8 cellular contexts compared by ENCODE assay signal in the genomic region with DNA sequence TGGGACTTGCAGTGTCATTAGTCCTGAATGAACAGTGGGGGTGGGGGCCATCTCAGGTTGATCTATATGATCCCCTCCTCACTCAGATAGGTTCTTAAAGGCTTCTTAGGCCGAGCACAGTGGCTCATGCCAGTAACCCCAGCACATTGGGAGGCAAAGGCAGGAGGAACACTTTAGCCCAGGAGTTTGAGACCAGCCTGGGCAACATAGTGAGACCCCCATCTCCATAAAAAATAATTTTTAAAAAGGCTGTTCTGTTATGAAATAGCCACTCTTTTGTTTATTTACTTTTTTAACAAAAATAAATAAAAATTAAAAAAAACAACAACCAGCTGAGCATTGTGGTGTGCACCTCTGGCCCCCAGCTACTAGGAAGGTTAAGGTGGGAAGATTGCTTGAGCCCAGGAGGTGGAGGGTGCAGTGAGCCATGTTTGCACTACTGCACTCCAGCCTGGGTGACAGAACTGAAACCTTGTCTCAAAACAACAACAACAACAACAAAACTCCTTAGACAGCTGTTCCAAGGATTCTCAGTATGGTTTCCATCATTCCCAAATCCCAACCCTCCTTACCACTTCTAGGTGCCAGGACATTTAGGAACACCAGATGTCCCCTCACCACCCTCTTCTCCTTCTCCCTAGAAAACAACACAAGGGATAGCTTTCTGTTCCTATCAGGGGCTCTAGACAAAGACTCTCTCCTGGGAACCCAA. TPM values are rescaled to one million over a fixed set of nuclear protein-coding genes. Genes with fewer than 3 reads are reported as not detected.
DNase-seq lines count a peak whose midpoint lies in the region; ATAC-seq and TF ChIP-seq lines count a peak whose summit lies in the region.

No MANE protein-coding gene starts in this region.

- peaks cover 31% of the 10 kb centered on the region for H3K4me1 Mint-ChIP-seq in endothelial cell (ENCODE audit: unreplicated experiment)
- peaks cover 32% of the 10 kb centered on the region for H3K4me1 Mint-ChIP-seq in progenitor cell of endocrine pancreas (ENCODE audit: low read depth)

- TF ChIP-seq CTCF in endothelial cell (IDR thresholded peaks at IDR 0.05; ENCODE audit: unreplicated experiment) = no peak
- no peak for TF ChIP-seq CTCF in progenitor cell of endocrine pancreas (IDR thresholded peaks at IDR 0.05; ENCODE audit: unreplicated experiment)

- DNase-seq in DMS 273 (lab: John Stamatoyannopoulos, UW; ENCODE audit: unreplicated experiment) (peak; percentile 65), OCI-M1 (lab: John Stamatoyannopoulos, UW) (peak; percentile 44), endothelial cell (ENCODE audit: low spot score) (no peak), progenitor cell of endocrine pancreas (ENCODE audit: low spot score, unreplicated experiment) (no peak), SHP77 treated with DMSO at 0.1 percent for 48 hours (lab: John Stamatoyannopoulos, UW) (no peak)
- no peak for DNase-seq in stimulated activated naive CD4-positive, alpha-beta T cell (lab: John Stamatoyannopoulos, UW)

- H3K4me3 Mint-ChIP-seq in endothelial cell (ENCODE audit: unreplicated experiment) (no peak overlapping the region), progenitor cell of endocrine pancreas (ENCODE audit: low read depth) (no peak overlapping the region)

- peaks cover 11% of the 10 kb centered on the region for H3K36me3 Mint-ChIP-seq in endothelial cell (ENCODE audit: low read depth, unreplicated experiment)
- H3K36me3 Mint-ChIP-seq in progenitor cell of endocrine pancreas (ENCODE audit: insufficient read depth) = peaks cover 2% of the 10 kb centered on the region

- H3K27me3 Mint-ChIP-seq in endothelial cell (ENCODE audit: unreplicated experiment) (peaks cover 15% of the 10 kb centered on the region), progenitor cell of endocrine pancreas (no peaks in the 10 kb centered on the region)

- H3K27ac Mint-ChIP-seq in endothelial cell (ENCODE audit: unreplicated experiment) (peak overlapping the region; percentile 64), progenitor cell of endocrine pancreas (peak overlapping the region; percentile 99)

- ATAC-seq in GM19467 (IDR thresholded peaks at IDR 0.05; ENCODE audit: unreplicated experiment) (no peak), HG02852 (IDR thresholded peaks at IDR 0.05; ENCODE audit: unreplicated experiment) (no peak)

- no peaks in the 10 kb centered on the region for H3K9me3 Mint-ChIP-seq in endothelial cell (ENCODE audit: unreplicated experiment)
- H3K9me3 Mint-ChIP-seq in progenitor cell of endocrine pancreas (ENCODE audit: low read depth) = no peaks in the 10 kb centered on the region

RNA-seq across cellular contexts. Expression of a gene that starts 2.0 kb away (rescaled TPM):
- 50.7 TPM for total RNA-seq in endothelial cell (ENCODE audit: unreplicated experiment)
- total RNA-seq in progenitor cell of endocrine pancreas = 61.0 and 63.6 TPM in 2 replicates

RNA-seq across cellular contexts. Expression of a gene that starts 4.7 kb away (rescaled TPM):
- total RNA-seq in endothelial cell (ENCODE audit: unreplicated experiment) (189 TPM), progenitor cell of endocrine pancreas (98.0 and 109 TPM in 2 replicates)

RNA-seq across cellular contexts. Expression of a gene that starts 26.3 kb away (rescaled TPM):
- total RNA-seq in endothelial cell (ENCODE audit: unreplicated experiment) (0.13 TPM), progenitor cell of endocrine pancreas (0.10 and 0.18 TPM in 2 replicates)

Comparison
In these comparisons a context has a peak if more than half of its experiments do, and no peak if none do; other contexts are left out.
1. DNase-seq: peak in DMS 273 (single experiment) and OCI-M1 (single experiment); none in endothelial cell (single experiment), progenitor cell of endocrine pancreas (single experiment), stimulated activated naive CD4-positive, alpha-beta T cell (0 of 6) and SHP77 treated with DMSO at 0.1 percent for 48 hours (single experiment).